ENCODE assay signal across 8 cellular contexts in genomic region chr2:38751847-38752410, GRCh38. TPM values are rescaled to one million over a fixed set of nuclear protein-coding genes. Genes with fewer than 3 reads are reported as not detected.
DNase-seq lines count a peak whose midpoint lies in the region; ATAC-seq, FAIRE-seq and TF ChIP-seq lines count a peak whose summit lies in the region.

No MANE protein-coding gene starts in this region.

- intact Hi-C loops in sciatic nerve (cut with DNase I) = no loop called here

- H3K27me3 ChIP-seq in DND-41 (ENCODE audit: insufficient read depth, low read length, poor library complexity) (no peaks in the 10 kb centered on the region), HUES6 (ENCODE audit: control insufficient read depth, insufficient read depth, low read length) (no peaks in the 10 kb centered on the region), keratinocyte (ENCODE audit: control insufficient read depth, extremely low read depth, insufficient read depth, low read length) (no peaks in the 10 kb centered on the region), subcutaneous abdominal adipose tissue (ENCODE audit: control insufficient read depth in 5 of 5, insufficient read depth in 4 of 5, low read length in 5 of 5) (no peaks in the 10 kb centered on the region)

- ATAC-seq in DND-41 (ENCODE audit: insufficient read depth, low read depth) (peak; percentile 32), sciatic nerve (no peak)
- no peak for ATAC-seq in activated naive CD8-positive, alpha-beta T cell treated with anti-CD3 and anti-CD28 coated beads, Interleukin-2, amount 10 ng/mL, durations not matched to agents 7 days and 5 days (ENCODE audit: low read depth)

- H3K4me1 ChIP-seq in DND-41 (ENCODE audit: insufficient read depth, low read length) = peaks cover 50% of the 10 kb centered on the region
- peaks cover 18% of the 10 kb centered on the region for H3K4me1 ChIP-seq in HUES6 (ENCODE audit: control insufficient read depth, insufficient read depth, low read length)
- peaks cover 28% of the 10 kb centered on the region for H3K4me1 ChIP-seq in keratinocyte (ENCODE audit: control insufficient read depth, extremely low read depth, insufficient read depth, low read length)
- peaks cover 8 to 39% (median 24%) of the 10 kb centered on the region in 5 donors for H3K4me1 ChIP-seq in subcutaneous abdominal adipose tissue (ENCODE audit: control insufficient read depth in 5 of 5, insufficient read depth in 5 of 5, low read length in 5 of 5)

- H3K27ac ChIP-seq in DND-41 (ENCODE audit: low read length) = peak overlapping the region; percentile 89
- H3K27ac ChIP-seq in HUES6 (ENCODE audit: low read depth, low read length) = peak overlapping the region; percentile 85
- peak overlapping the region; percentile 99 for H3K27ac ChIP-seq in keratinocyte (ENCODE audit: control insufficient read depth, insufficient read depth, low read length)
- H3K27ac ChIP-seq in subcutaneous abdominal adipose tissue (ENCODE audit: low read depth, low read length) = peak overlapping the region; percentile 97

- H4K20me1 ChIP-seq in DND-41 (ENCODE audit: insufficient read depth, low read length) = peaks cover 34% of the 10 kb centered on the region
- peaks cover 28% of the 10 kb centered on the region for H4K20me1 ChIP-seq in keratinocyte (ENCODE audit: control insufficient read depth, extremely low read depth, insufficient read depth, low read length)

- no peaks in the 10 kb centered on the region for H3K9me3 Mint-ChIP-seq in activated naive CD8-positive, alpha-beta T cell treated with anti-CD3 and anti-CD28 coated beads, Interleukin-2, amount 10 ng/mL, durations not matched to agents 7 days and 5 days

- DNase-seq in DND-41 = no peak
- no peak for DNase-seq in activated naive CD8-positive, alpha-beta T cell treated with anti-CD3 and anti-CD28 coated beads, Interleukin-2, amount 10 ng/mL, durations not matched to agents 7 days and 5 days
- DNase-seq in keratinocyte (ENCODE audit: low read depth, low spot score) = no peak
- DNase-seq in sciatic nerve (ENCODE audit: low spot score) = no peak
- DNase-seq in NCI-H2107 treated with DMSO at 0.1 percent for 48 hours (lab: John Stamatoyannopoulos, UW; ENCODE audit: unreplicated experiment) = no peak
- DNase-seq in T-helper 9 cell = no peak

- dilution Hi-C loops in keratinocyte (cut with MboI; ENCODE audit: extremely low pct_ligation_motif_present, low sequenced_read_pairs) = no loop called here

- H3K36me3 Mint-ChIP-seq in activated naive CD8-positive, alpha-beta T cell treated with anti-CD3 and anti-CD28 coated beads, Interleukin-2, amount 10 ng/mL, durations not matched to agents 7 days and 5 days = peaks cover 33% of the 10 kb centered on the region

- FAIRE-seq in keratinocyte (lab: Jason Lieb, UNC) = no peak

- H3K9me3 ChIP-seq in DND-41 (ENCODE audit: insufficient read depth, low read length, severe bottlenecking) (no peaks in the 10 kb centered on the region), HUES6 (ENCODE audit: control insufficient read depth, insufficient read depth, low read depth, low read length) (no peaks in the 10 kb centered on the region), keratinocyte (ENCODE audit: control insufficient read depth, low read depth, low read length) (no peaks in the 10 kb centered on the region), subcutaneous abdominal adipose tissue (ENCODE audit: control insufficient read depth in 5 of 5, low read length in 5 of 5) (no peaks in the 10 kb centered on the region)

- H3K27ac Mint-ChIP-seq in activated naive CD8-positive, alpha-beta T cell treated with anti-CD3 and anti-CD28 coated beads, Interleukin-2, amount 10 ng/mL, durations not matched to agents 7 days and 5 days = peak overlapping the region; percentile 100

- H3K4me1 Mint-ChIP-seq in activated naive CD8-positive, alpha-beta T cell treated with anti-CD3 and anti-CD28 coated beads, Interleukin-2, amount 10 ng/mL, durations not matched to agents 7 days and 5 days = peaks cover 38% of the 10 kb centered on the region

- H3K9ac ChIP-seq in DND-41 (ENCODE audit: low read depth, low read length) (peak overlapping the region; percentile 76), HUES6 (ENCODE audit: low read length) (peak overlapping the region; percentile 100), keratinocyte (ENCODE audit: control insufficient read depth, extremely low read depth, insufficient read depth, low read length) (peak overlapping the region; percentile 100), subcutaneous abdominal adipose tissue (ENCODE audit: low read length in 5 of 5) (peak overlapping the region; percentile 75 to 97 (median 87))

- POLR2A ChIA-PET in activated naive CD8-positive, alpha-beta T cell treated with anti-CD3 and anti-CD28 coated beads, Interleukin-2, amount 10 ng/mL, durations not matched to agents 7 days and 5 days (lab: Charles Lee) = interaction anchor here (0.5 to 3.2 kb wide), 55 partner anchors 8 to 1785 kb away, joined by 3 to 62 read pairs (median 6); partner anchors contain the start of genes ATL2, CYP1B1, DHX57 and GALM

- H3K79me2 ChIP-seq in DND-41 (ENCODE audit: insufficient read depth, low read length) (peaks cover 49% of the 10 kb centered on the region), keratinocyte (ENCODE audit: control insufficient read depth, insufficient read depth, low read length) (peaks cover 42% of the 10 kb centered on the region)

- TF ChIP-seq CTCF in DND-41 (IDR thresholded peaks at IDR 0.05; ENCODE audit: borderline replicate concordance, extremely low read depth, low read length, poor library complexity, severe bottlenecking) = no peak
- no peak for TF ChIP-seq CTCF in keratinocyte (optimal IDR thresholded peaks at IDR 0.05 in 1 of 3, IDR thresholded peaks at IDR 0.05 in 1 of 3, conservative IDR thresholded peaks at IDR 0.05 in 1 of 3; ENCODE audit: extremely low read depth in 1 of 3, insufficient read depth in 2 of 3, low read length in 3 of 3)

- peak overlapping the region; percentile 98 for H3K4me3 Mint-ChIP-seq in activated naive CD8-positive, alpha-beta T cell treated with anti-CD3 and anti-CD28 coated beads, Interleukin-2, amount 10 ng/mL, durations not matched to agents 7 days and 5 days

- no peaks in the 10 kb centered on the region for H3K9me1 ChIP-seq in keratinocyte (ENCODE audit: control insufficient read depth, extremely low read depth, insufficient read depth, low read length)

- peaks cover 37% of the 10 kb centered on the region for H3K36me3 ChIP-seq in DND-41 (ENCODE audit: insufficient read depth, low read length)
- peaks cover 36% of the 10 kb centered on the region for H3K36me3 ChIP-seq in HUES6 (ENCODE audit: control insufficient read depth, insufficient read depth, low read length)
- H3K36me3 ChIP-seq in keratinocyte (ENCODE audit: control insufficient read depth in 2 of 2, extremely low read depth in 1 of 2, insufficient read depth in 2 of 2, low read length in 2 of 2) = peaks cover 12 to 28% of the 10 kb centered on the region in 2 experiments
- peaks cover 17 to 29% (median 26%) of the 10 kb centered on the region in 5 donors for H3K36me3 ChIP-seq in subcutaneous abdominal adipose tissue (ENCODE audit: control insufficient read depth in 5 of 5, insufficient read depth in 5 of 5, low read length in 5 of 5)

- H3K4me2 ChIP-seq in DND-41 (ENCODE audit: insufficient read depth, low read length) (peak overlapping the region; percentile 81), keratinocyte (ENCODE audit: control insufficient read depth, extremely low read depth, insufficient read depth, low read depth, low read length) (peak overlapping the region; percentile 98)

- peak overlapping the region; percentile 95 for H2AFZ ChIP-seq in DND-41 (ENCODE audit: low read depth, low read length)
- peak overlapping the region; percentile 99 for H2AFZ ChIP-seq in keratinocyte (ENCODE audit: control insufficient read depth, low read length)

- H3K4me3 ChIP-seq in DND-41 (ENCODE audit: low read depth in 1 of 2, low read length in 2 of 2) (peak overlapping the region; percentile 25 to 64; a peak in 3 of 4 replicates), HUES6 (ENCODE audit: low read depth, low read length) (peak overlapping the region; percentile 99), keratinocyte (ENCODE audit: control insufficient read depth in 2 of 3, extremely low read depth in 1 of 3, insufficient read depth in 2 of 3, low read depth in 1 of 3, low read length in 3 of 3) (peak overlapping the region; percentile 80 to 98 (median 83)), subcutaneous abdominal adipose tissue (ENCODE audit: low read depth in 1 of 5, low read length in 5 of 5) (peak overlapping the region; percentile 99 to 100 (median 100))

- no peaks in the 10 kb centered on the region for H3K27me3 Mint-ChIP-seq in activated naive CD8-positive, alpha-beta T cell treated with anti-CD3 and anti-CD28 coated beads, Interleukin-2, amount 10 ng/mL, durations not matched to agents 7 days and 5 days

RNA-seq across cellular contexts. Expression of gene SRSF7, which starts 0.8 kb away (rescaled TPM):
- 100 to 1,000 TPM; 315 to 318 TPM for total RNA-seq in activated naive CD8-positive, alpha-beta T cell treated with anti-CD3 and anti-CD28 coated beads, Interleukin-2, amount 10 ng/mL, durations not matched to agents 7 days and 5 days
- 193 to 316 TPM (median 229 TPM) in 3 replicates for polyA plus RNA-seq in keratinocyte
- polyA plus RNA-seq in keratinocyte (2011; ENCODE audit: low read depth) = 70.5 TPM
- polyA plus RNA-seq in keratinocyte (2011; cell fraction: cytosol; rRNA removed) = 126 and 150 TPM in 2 replicates
- polyA plus RNA-seq in keratinocyte (2011; cell fraction: nucleus; rRNA removed) = 166 and 255 TPM in 2 replicates
- polyA plus RNA-seq in keratinocyte (2012; ENCODE audit: low replicate concordance) = 72.0 and 168 TPM in 2 replicates
- 87.9 to 182 TPM (median 109 TPM) in 3 replicates for polyA minus RNA-seq in keratinocyte
- 75.2 TPM for polyA minus RNA-seq in keratinocyte (2011; cell fraction: cytosol; rRNA and poly(A)+ RNA removed)
- polyA minus RNA-seq in keratinocyte (2011; cell fraction: nucleus; rRNA and poly(A)+ RNA removed) = 42.4 and 62.1 TPM in 2 replicates
- 121 TPM for total RNA-seq in sciatic nerve

RNA-seq across cellular contexts. Expression of gene GEMIN6, which starts 26.1 kb away (rescaled TPM):
- total RNA-seq in activated naive CD8-positive, alpha-beta T cell treated with anti-CD3 and anti-CD28 coated beads, Interleukin-2, amount 10 ng/mL, durations not matched to agents 7 days and 5 days = 10 to 100 TPM; 15.2 to 16.1 TPM
- polyA plus RNA-seq in keratinocyte = 17.3 to 29.1 TPM (median 20.2 TPM) in 3 replicates
- polyA plus RNA-seq in keratinocyte (2011; ENCODE audit: low read depth) = 13.8 TPM
- 16.6 and 26.0 TPM in 2 replicates for polyA plus RNA-seq in keratinocyte (2011; cell fraction: cytosol; rRNA removed)
- 7.9 and 9.8 TPM in 2 replicates for polyA plus RNA-seq in keratinocyte (2011; cell fraction: nucleus; rRNA removed)
- 11.6 and 20.7 TPM in 2 replicates for polyA plus RNA-seq in keratinocyte (2012; ENCODE audit: low replicate concordance)
- 3.7 to 6.0 TPM (median 4.2 TPM) in 3 replicates for polyA minus RNA-seq in keratinocyte
- polyA minus RNA-seq in keratinocyte (2011; cell fraction: cytosol; rRNA and poly(A)+ RNA removed) = 5.6 TPM
- polyA minus RNA-seq in keratinocyte (2011; cell fraction: nucleus; rRNA and poly(A)+ RNA removed) = 3.2 and 3.6 TPM in 2 replicates
- 9.6 TPM for total RNA-seq in sciatic nerve

Comparison
In these comparisons a context has a peak if more than half of its experiments do, and no peak if none do; other contexts are left out.
1. H3K4me3 ChIP-seq: peak in every context shown above with its lines; median percentile 100 in subcutaneous abdominal adipose tissue; 99 in HUES6; 83 in keratinocyte; 44 in DND-41.